ENCODE assay signal across 19 cellular contexts in genomic region chr5:154165886-154166285, GRCh38.
"Had no signal": no experiment of that assay in that cellular context is flagged by ENCODE, and none has a peak within 500 bp of the region (broad histone marks: within the 10 kb centered on the region; RNA-seq: fewer than 3 reads in every experiment).

No MANE protein-coding gene starts in this region.

- H3K27me3 ChIP-seq: gastrocnemius medialis, suprapubic skin, upper lobe of left lung had no signal

- H3K9me3 ChIP-seq: adrenal gland, gastrocnemius medialis, lower lobe of right lung, psoas muscle, suprapubic skin, upper lobe of left lung had no signal

- ATAC-seq: gastrocnemius medialis, lower lobe of right lung, psoas muscle had no signal

- H3K27ac ChIP-seq: adrenal gland, coronary artery, gastrocnemius medialis, lower lobe of right lung, psoas muscle, suprapubic skin, upper lobe of left lung had no signal

- H3K4me1 ChIP-seq: adrenal gland, gastrocnemius medialis, lower lobe of right lung, psoas muscle, upper lobe of left lung had no signal

- H3K4me3 ChIP-seq: adrenal gland, coronary artery, gastrocnemius medialis, lower lobe of right lung, psoas muscle, suprapubic skin, upper lobe of left lung had no signal

- H3K36me3 ChIP-seq: adrenal gland, gastrocnemius medialis, lower lobe of right lung, suprapubic skin, upper lobe of left lung had no signal

- DNase-seq: activated B cell treated with CpG ODN at 0.5 μM for 24 hours; activated CD4-positive, alpha-beta T cell treated with anti-CD3 and anti-CD28 coated beads, Interleukin-2, amount 10 ng/mL, durations not matched to agents 7 days and 5 days; activated naive CD4-positive, alpha-beta T cell treated with anti-CD3 and anti-CD28 coated beads, Interleukin-2, amount 50 U/mL, for 16 hours; activated T-cell treated with anti-CD3 and anti-CD28 coated beads for 4 hours; adrenal gland; central memory CD4-positive, alpha-beta T cell; effector CD8-positive, alpha-beta T cell; gastrocnemius medialis; lower lobe of right lung; midbrain; naive B cell; occipital lobe; psoas muscle; stimulated activated CD4-positive, alpha-beta T cell treated with anti-CD3 and anti-CD28 coated beads, Interleukin-12 subunit alpha, Interleukin-12 subunit beta, amount 100 ng/mL, for 4 hours; stimulated activated CD4-positive, alpha-beta T cell treated with anti-CD3 and anti-CD28 coated beads, Interleukin-2, amount 100 ng/mL, for 48 hours; stimulated activated naive CD4-positive, alpha-beta T cell treated with Interleukin-2 at 50 U/mL for 16 hours had no signal
